In the genomic region with DNA sequence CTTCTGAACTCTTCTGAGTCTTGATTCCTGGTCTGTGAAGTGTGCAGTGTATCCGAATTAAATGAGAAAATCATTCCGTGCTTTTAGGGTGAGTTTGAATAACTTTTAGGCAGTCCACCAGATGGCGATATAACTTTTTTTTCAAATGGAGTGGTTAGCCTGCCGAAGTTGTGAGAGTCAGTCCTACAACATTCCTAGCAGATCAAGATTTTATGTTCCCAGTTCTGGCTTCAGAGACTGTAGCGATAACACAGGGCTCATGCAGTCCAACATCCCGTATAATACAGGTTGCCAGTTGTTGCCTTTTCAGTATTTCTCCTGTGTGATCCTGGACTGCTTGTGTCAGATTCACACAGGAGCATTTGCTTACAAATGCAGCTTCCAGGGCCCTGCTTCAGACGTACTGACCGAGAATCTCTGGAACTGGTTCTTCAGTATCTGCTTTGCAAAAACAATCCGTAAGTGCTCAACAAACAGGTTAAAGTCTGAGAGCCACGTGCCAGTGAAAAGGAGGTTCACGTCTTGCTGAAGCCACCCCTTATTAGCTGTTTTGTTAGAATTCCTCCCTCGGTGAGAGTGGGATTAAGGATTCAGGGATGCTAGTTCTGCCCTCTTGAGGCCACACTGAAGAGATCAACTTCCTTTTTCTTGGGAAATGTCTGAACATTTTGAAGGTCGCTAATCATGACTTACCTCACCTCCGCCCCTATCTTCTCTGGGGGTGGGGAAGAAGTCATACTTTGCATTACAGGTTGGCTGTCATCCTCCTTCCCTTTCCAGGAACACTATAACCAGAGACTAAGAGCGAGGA, we compare ENCODE assay signal across 9 cellular contexts. TPM values are rescaled to one million over a fixed set of nuclear protein-coding genes. Genes with fewer than 3 reads are reported as not detected.
DNase-seq lines count a peak whose midpoint lies in the region; ATAC-seq and TF ChIP-seq lines count a peak whose summit lies in the region.
"Had no signal": no experiment of that assay in that cellular context is flagged by ENCODE, and none has a peak within 500 bp of the region (broad histone marks: within the 10 kb centered on the region; RNA-seq: fewer than 3 reads in every experiment).

No MANE protein-coding gene starts in this region.

- peak; percentile 48 to 64 for ATAC-seq in naive thymus-derived CD8-positive, alpha-beta T cell
- ATAC-seq in GM21526 (IDR thresholded peaks at IDR 0.05; ENCODE audit: low FRiP score, unreplicated experiment) = no peak
- ATAC-seq in HG03439 (IDR thresholded peaks at IDR 0.05; ENCODE audit: unreplicated experiment) = no peak

- POLR2A ChIA-PET in naive thymus-derived CD8-positive, alpha-beta T cell (lab: Charles Lee) = interaction anchor here (0.7 to 2.1 kb wide), 2 partner anchors 17 to 45 kb away, joined by 5 to 11 read pairs; a partner anchor contains a TSS

- peaks cover 0 to 3% (median 0%) of the 10 kb centered on the region in 9 donors for H3K9me3 Mint-ChIP-seq in naive thymus-derived CD8-positive, alpha-beta T cell
- H3K9me3 Mint-ChIP-seq: IgD-negative memory B cell had no signal

- TF ChIP-seq CTCF in GM10266 (IDR thresholded peaks at IDR 0.05; ENCODE audit: control insufficient read depth, insufficient read depth, low read depth, missing control alignments) = peak; percentile 40

- H3K27ac Mint-ChIP-seq in naive thymus-derived CD8-positive, alpha-beta T cell = peak overlapping the region in 2 of 10 donors; percentile 35 to 45

- in situ Hi-C loops in KBM-7 (cut with MboI; ENCODE audit: low pct_unique_long_range_greater_than_20kb, low sequenced_read_pairs) = no loop called here

- peaks cover 3 to 8% (median 7%) of the 10 kb centered on the region in 4 donors for H3K4me1 Mint-ChIP-seq in naive thymus-derived CD8-positive, alpha-beta T cell

- peaks cover 0 to 5% (median 4%) of the 10 kb centered on the region in 3 donors for H3K36me3 Mint-ChIP-seq in naive thymus-derived CD8-positive, alpha-beta T cell

- no peak overlapping the region for H3K4me3 Mint-ChIP-seq in naive thymus-derived CD8-positive, alpha-beta T cell
- H3K4me3 Mint-ChIP-seq: IgD-negative memory B cell had no signal

- DNase-seq in AG08395 (ENCODE audit: low spot score) = peak; percentile 77
- no peak for DNase-seq in GM10266 (ENCODE audit: extremely low spot score)
- peak; percentile 82 for DNase-seq in KBM-7
- DNase-seq in SW480 (ENCODE audit: low spot score) = peak; percentile 66
- peak; percentile 88 for DNase-seq in fibroblast of peridontal ligament (ENCODE audit: extremely low read depth)
- DNase-seq in naive thymus-derived CD8-positive, alpha-beta T cell = peak in 3 of 10 donors; percentile 54 to 56 (median 55)

- H3K27me3 Mint-ChIP-seq in naive thymus-derived CD8-positive, alpha-beta T cell = peaks cover 0 to 17% (median 0%) of the 10 kb centered on the region in 5 donors

RNA-seq across cellular contexts. Expression of a gene that starts 22.8 kb away (rescaled TPM):
- 1 to 10 TPM; 4.1 to 5.5 TPM for total RNA-seq in naive thymus-derived CD8-positive, alpha-beta T cell
- 10 to 100 TPM in 1 of 3 donors, 1 to 10 TPM in 2; 8.5 to 12.2 (median 8.6) TPM for polyA plus RNA-seq in naive thymus-derived CD8-positive, alpha-beta T cell

RNA-seq across cellular contexts. Expression of a gene that starts 42.5 kb away (rescaled TPM):
- 10 to 100 TPM; 44.1 to 49.4 TPM for total RNA-seq in naive thymus-derived CD8-positive, alpha-beta T cell
- 10 to 100 TPM in 1 of 3 donors, 1 to 10 TPM in 2; 8.1 to 11.5 (median 9.5) TPM for polyA plus RNA-seq in naive thymus-derived CD8-positive, alpha-beta T cell

RNA-seq across cellular contexts. Expression of a gene that starts 45.0 kb away (rescaled TPM):
- total RNA-seq in naive thymus-derived CD8-positive, alpha-beta T cell = 1 to 10 TPM; 2.2 to 2.8 TPM
- 1 to 10 TPM in 2 of 3 donors, under 1 TPM in 1; 0.43 to 2.4 (median 1.9) TPM for polyA plus RNA-seq in naive thymus-derived CD8-positive, alpha-beta T cell
- polyA plus RNA-seq: IgD-negative memory B cell had no signal

Comparison
In these comparisons a context has a peak if more than half of its experiments do, and no peak if none do; other contexts are left out.
1. ATAC-seq: peak in naive thymus-derived CD8-positive, alpha-beta T cell (2 of 2); none in GM21526 (single experiment) and HG03439 (single experiment).